ENCODE assay signal across 1 cellular context in the genomic region with DNA sequence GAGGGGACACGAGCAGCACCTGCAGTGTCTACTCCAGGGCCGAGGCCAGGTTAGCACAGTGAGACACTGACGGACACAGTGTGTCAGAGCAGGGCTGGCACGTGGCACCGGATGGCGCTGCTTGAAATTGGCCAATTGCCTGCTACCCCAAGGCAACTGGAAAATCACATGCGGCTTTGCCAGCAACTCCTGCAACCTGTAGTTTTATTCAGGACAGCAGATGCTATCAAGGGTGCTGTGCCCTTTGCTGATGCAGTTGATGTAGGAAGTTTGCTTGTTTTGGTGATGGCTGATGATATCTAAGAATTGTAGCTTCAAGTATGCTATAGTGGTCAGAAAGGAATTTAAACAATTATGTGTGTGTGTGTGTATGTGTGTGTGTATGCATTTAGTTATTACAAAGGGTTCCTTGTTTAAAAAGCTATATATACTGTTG.
TF ChIP-seq lines count a peak whose summit lies in the region.

No MANE protein-coding gene starts in this region.

TF ChIP-seq in H1, 55 proteins besides CTCF, POLR2A, EP300 and RAD21:
- TF ChIP-seq TAF7 (optimal IDR thresholded peaks at IDR 0.05; ENCODE audit: borderline replicate concordance, low read depth, low read length), result no peak
- no peak for TF ChIP-seq RXRA (IDR thresholded peaks at IDR 0.05; ENCODE audit: insufficient read depth, low read depth, low read length)
- no peak for TF ChIP-seq BACH1 (IDR thresholded peaks at IDR 0.05; ENCODE audit: low read length)
- no peak for TF ChIP-seq NANOG (IDR thresholded peaks at IDR 0.05; ENCODE audit: insufficient read depth, low read depth, low read length, poor library complexity, severe bottlenecking)
- TF ChIP-seq BRCA1 (IDR thresholded peaks at IDR 0.05; ENCODE audit: low read depth, low read length), result no peak
- no peak for TF ChIP-seq ASH2L (IDR thresholded peaks at IDR 0.05; ENCODE audit: low read length)
- no peak for TF ChIP-seq JUN (IDR thresholded peaks at IDR 0.05; ENCODE audit: low read depth, low read length)
- TF ChIP-seq CHD7 (IDR thresholded peaks at IDR 0.05; ENCODE audit: insufficient replicate concordance, low read length), result no peak
- TF ChIP-seq RBBP5 (IDR thresholded peaks at IDR 0.05; ENCODE audit: borderline replicate concordance, low read depth, low read length), result no peak
- no peak for TF ChIP-seq GABPA (IDR thresholded peaks at IDR 0.05; ENCODE audit: borderline replicate concordance, insufficient read depth, low read length)
- TF ChIP-seq HDAC2 (IDR thresholded peaks at IDR 0.05; ENCODE audit: borderline replicate concordance in 1 of 2, low read depth in 2 of 2, low read length in 2 of 2), result no peak
